In the genomic region with DNA sequence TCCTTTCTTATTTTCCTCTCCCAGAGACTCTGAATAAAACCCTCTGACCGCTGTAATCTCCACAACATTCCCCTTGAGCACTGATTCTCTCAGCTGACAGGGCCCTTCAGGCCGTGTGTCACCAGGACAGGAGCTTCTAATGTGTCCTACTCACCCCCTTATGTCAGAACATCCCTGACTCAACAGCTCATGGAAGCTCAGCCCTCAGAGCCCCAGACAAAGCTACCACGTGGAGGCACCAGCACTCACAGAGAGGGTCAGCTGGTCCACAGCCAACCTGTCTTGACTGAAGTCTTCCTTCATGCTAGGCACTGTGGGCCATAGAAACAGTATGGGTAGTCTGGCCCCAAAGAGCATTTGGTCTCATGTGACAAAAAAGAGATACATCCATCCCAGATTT, we compare ENCODE assay signal across 16 cellular contexts. TPM values are rescaled to one million over a fixed set of nuclear protein-coding genes. Genes with fewer than 3 reads are reported as not detected.
DNase-seq lines count a peak whose midpoint lies in the region; ATAC-seq and TF ChIP-seq lines count a peak whose summit lies in the region.
"Had no signal": no experiment of that assay in that cellular context is flagged by ENCODE, and none has a peak within 500 bp of the region (broad histone marks: within the 10 kb centered on the region; RNA-seq: fewer than 3 reads in every experiment).

No MANE protein-coding gene starts in this region.

- ATAC-seq in WTC11 = no peak
- no peak for ATAC-seq in HG02588 (IDR thresholded peaks at IDR 0.05; ENCODE audit: unreplicated experiment)

- H3K27ac Mint-ChIP-seq in progenitor cell of endocrine pancreas (peak overlapping the region; percentile 95), WTC11 (no peak overlapping the region)
- H3K27ac Mint-ChIP-seq: CD4-positive, alpha-beta memory T cell had no signal

- peak; percentile 33 for DNase-seq in ELR (ENCODE audit: low read depth)
- peak; percentile 68 for DNase-seq in SK-MEL-5 (ENCODE audit: low read depth, low spot score)
- DNase-seq in fibroblast of mammary gland (ENCODE audit: low read depth) = peak; percentile 53
- no peak for DNase-seq in progenitor cell of endocrine pancreas (ENCODE audit: low spot score, unreplicated experiment)
- no peak for DNase-seq in WTC11 (ENCODE audit: low spot score)
- no peak for DNase-seq in T-helper 1 cell
- DNase-seq in inferior parietal cortex (ENCODE audit: extremely low spot score) = no peak
- DNase-seq: CD4-positive, alpha-beta memory T cell; DMS79 treated with DMSO at 0.1 percent for 48 hours; KG1; MM.1S; NCI-H1105; NCI-H1694 treated with DMSO at 0.1 percent for 48 hours; SHP77 had no signal

- TF ChIP-seq CTCF in fibroblast of mammary gland (conservative IDR thresholded peaks at IDR 0.05; ENCODE audit: control insufficient read depth, insufficient read depth, low read depth, low read length) = no peak
- TF ChIP-seq CTCF in progenitor cell of endocrine pancreas (IDR thresholded peaks at IDR 0.05; ENCODE audit: unreplicated experiment) = no peak
- no peak for TF ChIP-seq CTCF in WTC11 (IDR thresholded peaks at IDR 0.05)

- POLR2A ChIA-PET in WTC11 (lab: Charles Lee) = no interaction called here

- H3K27me3 Mint-ChIP-seq in progenitor cell of endocrine pancreas (no peaks in the 10 kb centered on the region), WTC11 (ENCODE audit: low read depth) (peaks cover 94% of the 10 kb centered on the region)

- no peak overlapping the region for H3K4me3 Mint-ChIP-seq in progenitor cell of endocrine pancreas (ENCODE audit: low read depth)
- no peak overlapping the region for H3K4me3 Mint-ChIP-seq in WTC11
- H3K4me3 Mint-ChIP-seq: CD4-positive, alpha-beta memory T cell had no signal

- peaks cover 3% of the 10 kb centered on the region for H3K36me3 Mint-ChIP-seq in progenitor cell of endocrine pancreas (ENCODE audit: insufficient read depth)
- H3K36me3 Mint-ChIP-seq in WTC11 = no peaks in the 10 kb centered on the region
- H3K36me3 Mint-ChIP-seq: CD4-positive, alpha-beta memory T cell had no signal

- CTCF ChIA-PET in WTC11 (lab: Charles Lee) = interaction anchor here (0.5 to 6.2 kb wide), 15 partner anchors 10 to 88 kb away, joined by 3 to 49 read pairs (median 7); a partner anchor contains a TSS

- H3K9me3 Mint-ChIP-seq in progenitor cell of endocrine pancreas (ENCODE audit: low read depth) (no peaks in the 10 kb centered on the region), WTC11 (no peaks in the 10 kb centered on the region)

- H3K4me1 Mint-ChIP-seq in progenitor cell of endocrine pancreas (ENCODE audit: low read depth) (peaks cover 61% of the 10 kb centered on the region), WTC11 (peaks cover 16% of the 10 kb centered on the region)
- H3K4me1 Mint-ChIP-seq: CD4-positive, alpha-beta memory T cell had no signal

- no peak overlapping the region for H3K4me3 ChIP-seq in fibroblast of mammary gland (ENCODE audit: control insufficient read depth, low read depth, low read length)
- H3K4me3 ChIP-seq: Peyer's patch had no signal

- in situ Hi-C loops in SK-MEL-5 (cut with HindIII; ENCODE audit: low pct_unique_long_range_greater_than_20kb, low sequenced_read_pairs) = no loop called here

TF ChIP-seq in WTC11, 78 proteins besides CTCF, POLR2A, EP300 and RAD21:
- TF ChIP-seq JUN (CRISPR knock-in tag; IDR thresholded peaks at IDR 0.05) = no peak
- TF ChIP-seq RORB (CRISPR knock-in tag; IDR thresholded peaks at IDR 0.05) = no peak
TF ChIP-seq in WTC11: peak in this region for 0.

RNA-seq across cellular contexts. Expression of a gene that starts 49.8 kb away (rescaled TPM):
- total RNA-seq in SK-MEL-5 (2014; rRNA removed; shearing (Covaris generic)) = 74.3 and 87.8 TPM in 2 replicates
- polyA plus RNA-seq in SK-MEL-5 (2015; cell fraction: cytosol; rRNA removed) = 74.1 and 84.9 TPM in 2 replicates
- 102 and 203 TPM in 2 replicates for polyA plus RNA-seq in SK-MEL-5 (2015; cell fraction: nucleus; rRNA removed)
- total RNA-seq in progenitor cell of endocrine pancreas (53.1 and 57.6 TPM in 2 replicates), WTC11 (2021) (19.2 to 27.5 TPM (median 26.3 TPM) in 3 replicates)

Comparison
In these comparisons a context has a peak if more than half of its experiments do, and no peak if none do; other contexts are left out.
1. DNase-seq: peak in ELR (single experiment), SK-MEL-5 (single experiment) and fibroblast of mammary gland (single experiment); none in progenitor cell of endocrine pancreas (single experiment), WTC11 (single experiment), T-helper 1 cell (0 of 5) and inferior parietal cortex (single experiment).